Comparison of ENCODE assay signal across 13 cellular contexts in the genomic region with DNA sequence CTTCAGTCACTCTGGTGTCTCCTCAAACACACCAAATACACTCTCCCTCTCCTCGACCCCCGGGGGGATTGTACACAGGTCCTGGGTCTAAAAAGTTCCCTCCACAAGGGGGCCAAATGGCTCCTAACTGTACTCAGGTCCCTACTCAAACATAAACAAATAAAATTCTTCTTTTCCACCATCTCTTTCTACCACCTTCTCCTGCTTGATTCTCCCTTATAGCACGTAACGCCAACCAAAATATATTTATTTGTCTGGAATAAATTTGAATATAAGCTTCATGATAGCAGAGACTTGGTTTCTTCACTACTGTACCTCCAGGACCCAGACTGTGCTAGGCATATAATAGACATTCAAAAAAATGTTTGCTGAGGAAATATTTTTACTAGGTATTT. TPM values are rescaled to one million over a fixed set of nuclear protein-coding genes. Genes with fewer than 3 reads are reported as not detected.
DNase-seq lines count a peak whose midpoint lies in the region; ATAC-seq and TF ChIP-seq lines count a peak whose summit lies in the region.
"Had no signal": no experiment of that assay in that cellular context is flagged by ENCODE, and none has a peak within 500 bp of the region (broad histone marks: within the 10 kb centered on the region; RNA-seq: fewer than 3 reads in every experiment).

No MANE protein-coding gene starts in this region.

- ATAC-seq in GM19438 (IDR thresholded peaks at IDR 0.05; ENCODE audit: low read depth, unreplicated experiment) (peak; percentile 78), HG03060 (IDR thresholded peaks at IDR 0.05; ENCODE audit: low read depth, unreplicated experiment) (peak; percentile 39), gastrocnemius medialis (no peak)
- ATAC-seq: left cardiac atrium had no signal

- H3K27me3 ChIP-seq in GM06990 (replicated peaks; ENCODE audit: control insufficient read depth, insufficient read depth, low read length) (no peaks in the 10 kb centered on the region), gastrocnemius medialis (no peaks in the 10 kb centered on the region)
- H3K27me3 ChIP-seq: esophagus muscularis mucosa, MG63 had no signal

- H3K27ac ChIP-seq in RWPE1 (no peak overlapping the region), gastrocnemius medialis (no peak overlapping the region)

- H3K36me3 ChIP-seq in GM06990 (ENCODE audit: control insufficient read depth, insufficient read depth, low read length) (no peaks in the 10 kb centered on the region), gastrocnemius medialis (no peaks in the 10 kb centered on the region)
- H3K36me3 ChIP-seq: esophagus muscularis mucosa, MG63 had no signal

- in situ Hi-C loops in astrocyte of the spinal cord (cut with HindIII; ENCODE audit: low sequenced_read_pairs): no loop called here
- in situ Hi-C loops in gastrocnemius medialis (cut with MboI; ENCODE audit: low sequenced_read_pairs in 4 of 4): loop anchor here in 1 of 4 donors (25.0 kb wide), 2 partner anchors 188 to 762 kb away; no protein-coding TSS in a partner anchor

- TF ChIP-seq CTCF in GM06990 (IDR thresholded peaks at IDR 0.05; ENCODE audit: insufficient read depth, low read length, poor library complexity, severe bottlenecking): peak; percentile 66
- peak; percentile 5 for TF ChIP-seq CTCF in astrocyte of the spinal cord (IDR thresholded peaks at IDR 0.05; ENCODE audit: low read depth, low read length)
- TF ChIP-seq CTCF in RWPE1 (conservative IDR thresholded peaks at IDR 0.05; ENCODE audit: low read depth): no peak
- no peak for TF ChIP-seq CTCF in gastrocnemius medialis (IDR thresholded peaks at IDR 0.05 in 4 of 5, conservative IDR thresholded peaks at IDR 0.05 in 1 of 5)
- no peak for TF ChIP-seq CTCF in lower leg skin (IDR thresholded peaks at IDR 0.05)

- peaks cover 18 to 28% of the 10 kb centered on the region in 2 donors for H3K4me1 ChIP-seq in gastrocnemius medialis

- WGBS in lower leg skin, 2 donors: 68 to 76% methylated on average over 4 of the region's 4 CpGs

- CTCF ChIA-PET in RWPE1 (lab: Yijun Ruan, JAX): interaction anchor here (0.6 kb wide), 3 partner anchors 19 to 359 kb away, joined by 3 to 6 read pairs (median 5); no protein-coding TSS in a partner anchor

- no peak for TF ChIP-seq POLR2A in gastrocnemius medialis (IDR thresholded peaks at IDR 0.05)
- no peak for TF ChIP-seq POLR2A in lower leg skin (IDR thresholded peaks at IDR 0.05)

- POLR2A ChIA-PET in RWPE1 (lab: Yijun Ruan, JAX; ENCODE audit: low non-redundant PET): no interaction called here

- intact Hi-C loops in gastrocnemius medialis (cut with DNase I; ENCODE audit: low total_unique reads) (no loop called here), lower leg skin (cut with DNase I; ENCODE audit: low total_unique reads) (no loop called here)

- DNase-seq in GM06990 (ENCODE audit: extremely low read depth, insufficient read length) (no peak), astrocyte of the spinal cord (ENCODE audit: low read depth, low spot score) (no peak), RWPE1 (ENCODE audit: low spot score) (no peak), Kasumi-1 (lab: John Stamatoyannopoulos, UW) (no peak), gastrocnemius medialis (no peak), lower leg skin (ENCODE audit: low spot score in 2 of 2) (no peak)
- DNase-seq: activated CD4-positive, alpha-beta memory T cell treated with anti-CD3 and anti-CD28 coated beads, Interleukin-2, amount 10 ng/mL, durations not matched to agents 7 days and 5 days; CD4-positive, CD25-positive, alpha-beta regulatory T cell; left cardiac atrium; MG63 had no signal

- no peaks in the 10 kb centered on the region for H3K9me3 ChIP-seq in gastrocnemius medialis
- H3K9me3 ChIP-seq: esophagus muscularis mucosa, MG63 had no signal

- H3K4me3 ChIP-seq in GM06990 (replicated peaks; ENCODE audit: low read depth, low read length): peak overlapping the region; percentile 65
- no peak overlapping the region for H3K4me3 ChIP-seq in astrocyte of the spinal cord (ENCODE audit: low read depth, low read length)
- H3K4me3 ChIP-seq in gastrocnemius medialis: no peak overlapping the region
- no peak overlapping the region for H3K4me3 ChIP-seq in lower leg skin (ENCODE audit: low read depth, poor library complexity, severe bottlenecking)
- H3K4me3 ChIP-seq: esophagus muscularis mucosa, MG63 had no signal

RNA-seq across cellular contexts. Expression of a gene that starts 21.4 kb away (rescaled TPM):
- total RNA-seq in gastrocnemius medialis (10 to 100 TPM in 3 of 4 donors, 1 to 10 TPM in 1; 7.3 to 27.4 (median 17.5) TPM), lower leg skin (10 to 100 TPM in 1 of 4 donors, 1 to 10 TPM in 3; 3.8 to 11.6 (median 6.7) TPM)
- total RNA-seq: activated CD4-positive, alpha-beta memory T cell treated with anti-CD3 and anti-CD28 coated beads, Interleukin-2, amount 10 ng/mL, durations not matched to agents 7 days and 5 days had no signal

Comparison
In these comparisons a context has a peak if more than half of its experiments do, and no peak if none do; other contexts are left out.
1. CTCF ChIP-seq: peak in GM06990 (single experiment) and astrocyte of the spinal cord (single experiment); none in RWPE1 (single experiment), gastrocnemius medialis (0 of 5) and lower leg skin (0 of 3).
2. ATAC-seq: peak in GM19438 (single experiment) and HG03060 (single experiment); none in gastrocnemius medialis (0 of 2).